ENCODE assay signal across 17 cellular contexts in genomic region chr17:74180336-74180735, GRCh38.
"Had no signal": no experiment of that assay in that cellular context is flagged by ENCODE, and none has a peak within 500 bp of the region (broad histone marks: within the 10 kb centered on the region; RNA-seq: fewer than 3 reads in every experiment).

No MANE protein-coding gene starts in this region.

- DNase-seq: activated CD4-positive, alpha-beta memory T cell treated with anti-CD3 and anti-CD28 coated beads for 36 hours; activated CD4-positive, alpha-beta T cell treated with anti-CD3 and anti-CD28 coated beads for 48 hours; activated effector memory CD4-positive, alpha-beta T cell treated with Interleukin-2 at 50 U/mL for 16 hours; activated naive CD4-positive, alpha-beta T cell treated with anti-CD3 and anti-CD28 coated beads for 36 hours; activated T-cell treated with anti-CD3 and anti-CD28 coated beads, Interleukin-2, amount 50 U/mL, for 72 hours; effector CD4-positive, alpha-beta T cell; heart left ventricle; midbrain; nucleus accumbens; right lobe of liver; stimulated activated CD4-positive, alpha-beta T cell treated with anti-CD3 and anti-CD28 coated beads, Interleukin-2, amount 100 ng/mL, for 24 hours; stimulated activated naive CD8-positive, alpha-beta T cell treated with anti-CD3 and anti-CD28 coated beads, Interleukin-15, amount 100 ng/mL, for 72 hours; T-helper 17 cell; tibial artery had no signal

- H3K9me3 ChIP-seq: heart left ventricle, right lobe of liver, tibial artery had no signal

- H3K27ac ChIP-seq: heart left ventricle, right lobe of liver, skin epidermis, tibial artery had no signal

- H3K36me3 ChIP-seq: heart left ventricle, right lobe of liver, tibial artery had no signal

- H3K27me3 ChIP-seq: right lobe of liver had no signal

- H3K4me1 ChIP-seq: heart left ventricle, right lobe of liver, tibial artery had no signal

- FAIRE-seq: endometrium, keratinocyte had no signal

- H3K4me3 ChIP-seq: heart left ventricle, right lobe of liver, skin epidermis, tibial artery had no signal
